Comparison of ENCODE assay signal across 17 cellular contexts in genomic region chr7:341841-342638, GRCh38. TPM values are rescaled to one million over a fixed set of nuclear protein-coding genes. Genes with fewer than 3 reads are reported as not detected.
DNase-seq lines count a peak whose midpoint lies in the region; ATAC-seq and TF ChIP-seq lines count a peak whose summit lies in the region.
"Had no signal": no experiment of that assay in that cellular context is flagged by ENCODE, and none has a peak within 500 bp of the region (broad histone marks: within the 10 kb centered on the region; RNA-seq: fewer than 3 reads in every experiment).

No MANE protein-coding gene starts in this region.

- H3K4me3 ChIP-seq in left ventricle myocardium inferior = no peak overlapping the region
- H3K4me3 ChIP-seq in neuronal stem cell (ENCODE audit: low read length in 2 of 2) = no peak overlapping the region
- H3K4me3 ChIP-seq in upper lobe of right lung = no peak overlapping the region
- H3K4me3 ChIP-seq: suprapubic skin had no signal

- H3K36me3 Mint-ChIP-seq in immature natural killer cell = no peaks in the 10 kb centered on the region

- H3K14ac ChIP-seq in neuronal stem cell (ENCODE audit: low read length) = peak overlapping the region; percentile 56

- H4K91ac ChIP-seq in neuronal stem cell (ENCODE audit: low read depth, low read length, poor library complexity) = no peak overlapping the region

- H2BK15ac ChIP-seq in neuronal stem cell (ENCODE audit: low read length) = no peak overlapping the region

- no peak overlapping the region for H3K27ac Mint-ChIP-seq in immature natural killer cell
- H3K27ac Mint-ChIP-seq: T-helper 17 cell had no signal

- peak overlapping the region; percentile 80 for H3K18ac ChIP-seq in neuronal stem cell (ENCODE audit: low read length)

- peak overlapping the region; percentile 73 for H2BK12ac ChIP-seq in neuronal stem cell (ENCODE audit: low read length)

- H3K4me2 ChIP-seq in neuronal stem cell (ENCODE audit: insufficient read depth, low read length, poor library complexity, severe bottlenecking) = no peak overlapping the region

- peak; percentile 30 for TF ChIP-seq CTCF in left ventricle myocardium inferior (IDR thresholded peaks at IDR 0.05; ENCODE audit: borderline replicate concordance)
- TF ChIP-seq CTCF in upper lobe of right lung (IDR thresholded peaks at IDR 0.05) = no peak

- H3K9me3 Mint-ChIP-seq in immature natural killer cell = no peaks in the 10 kb centered on the region
- H3K9me3 Mint-ChIP-seq: central memory CD8-positive, alpha-beta T cell had no signal

- H2AK5ac ChIP-seq in neuronal stem cell (ENCODE audit: low read depth, low read length) = peak overlapping the region; percentile 97

- ATAC-seq in upper lobe of right lung = peak; percentile 36
- ATAC-seq: T-helper 17 cell had no signal

- peak; percentile 9 for DNase-seq in NCI-H2196 (lab: John Stamatoyannopoulos, UW; ENCODE audit: unreplicated experiment)
- DNase-seq in NCI-H2196 treated with DMSO at 0.1 percent for 48 hours (lab: John Stamatoyannopoulos, UW; ENCODE audit: unreplicated experiment) = no peak
- DNase-seq in left ventricle myocardium inferior = peak; percentile 54
- no peak for DNase-seq in neuronal stem cell (ENCODE audit: low spot score)
- no peak for DNase-seq in upper lobe of right lung
- DNase-seq in epidermal melanocyte (ENCODE audit: insufficient read length, low spot score) = no peak
- no peak for DNase-seq in immature natural killer cell
- DNase-seq in NCI-H146 (lab: John Stamatoyannopoulos, UW) = no peak
- DNase-seq: 8988T; activated effector memory CD4-positive, alpha-beta T cell treated with anti-CD3 and anti-CD28 coated beads, Interleukin-2, amount 50 U/mL, for 16 hours; GOT3; kidney glomerular epithelial cell; NCI-H2029; T-helper 17 cell had no signal

- H3K36me3 ChIP-seq in left ventricle myocardium inferior = no peaks in the 10 kb centered on the region
- H3K36me3 ChIP-seq in neuronal stem cell (replicated peaks in 1 of 2; ENCODE audit: control insufficient read depth in 2 of 2, insufficient read depth in 2 of 2, low read length in 2 of 2) = no peaks in the 10 kb centered on the region
- no peaks in the 10 kb centered on the region for H3K36me3 ChIP-seq in upper lobe of right lung
- H3K36me3 ChIP-seq: suprapubic skin had no signal

- no peaks in the 10 kb centered on the region for H3K9me3 ChIP-seq in left ventricle myocardium inferior (replicated peaks)
- peaks cover 0 to 3% of the 10 kb centered on the region in 2 donors for H3K9me3 ChIP-seq in neuronal stem cell (replicated peaks in 1 of 2; ENCODE audit: control insufficient read depth in 2 of 2, insufficient read depth in 1 of 2, low read depth in 1 of 2, low read length in 2 of 2)
- H3K9me3 ChIP-seq in upper lobe of right lung = no peaks in the 10 kb centered on the region
- H3K9me3 ChIP-seq: suprapubic skin had no signal

- no peak overlapping the region for H3K23ac ChIP-seq in neuronal stem cell (ENCODE audit: low read depth, low read length, poor library complexity)

- H3K79me1 ChIP-seq in neuronal stem cell (ENCODE audit: low read depth, low read length) = no peaks in the 10 kb centered on the region

- intact Hi-C loops in left ventricle myocardium inferior (cut with micrococcal nuclease) (no loop called here), upper lobe of right lung (cut with DNase I) (no loop called here)

- no peak overlapping the region for H2AFZ ChIP-seq in neuronal stem cell (ENCODE audit: low read length)
- H2AFZ ChIP-seq: parathyroid adenoma had no signal

- peaks cover 19% of the 10 kb centered on the region for H3K4me1 ChIP-seq in left ventricle myocardium inferior
- peaks cover 4% of the 10 kb centered on the region in 2 donors for H3K4me1 ChIP-seq in neuronal stem cell (ENCODE audit: control insufficient read depth in 2 of 2, insufficient read depth in 1 of 2, low read depth in 1 of 2, low read length in 2 of 2)
- no peaks in the 10 kb centered on the region for H3K4me1 ChIP-seq in upper lobe of right lung
- H3K4me1 ChIP-seq: parathyroid adenoma, suprapubic skin had no signal

- no peak overlapping the region for H3K4ac ChIP-seq in neuronal stem cell (ENCODE audit: low read length)

- peak overlapping the region; percentile 24 for H2BK5ac ChIP-seq in neuronal stem cell (ENCODE audit: low read length)

- H3K4me3 Mint-ChIP-seq in immature natural killer cell = no peak overlapping the region
- H3K4me3 Mint-ChIP-seq: central memory CD8-positive, alpha-beta T cell; T-helper 17 cell had no signal

- peaks cover 2 to 4% (median 2%) of the 10 kb centered on the region in 3 donors for H3K27me3 Mint-ChIP-seq in immature natural killer cell (ENCODE audit: low read depth in 3 of 3)

- H3K9ac ChIP-seq in neuronal stem cell (ENCODE audit: low read depth, low read length, poor library complexity) = no peak overlapping the region
- H3K9ac ChIP-seq: parathyroid adenoma had no signal

- H3K27me3 ChIP-seq in left ventricle myocardium inferior (ENCODE audit: low read depth) = no peaks in the 10 kb centered on the region
- H3K27me3 ChIP-seq in neuronal stem cell (ENCODE audit: control insufficient read depth in 3 of 3, insufficient read depth in 3 of 3, low read depth in 1 of 3, low read length in 3 of 3) = peaks cover 0 to 25% (median 0%) of the 10 kb centered on the region in 3 experiments
- no peaks in the 10 kb centered on the region for H3K27me3 ChIP-seq in upper lobe of right lung
- H3K27me3 ChIP-seq: suprapubic skin had no signal

- no peak overlapping the region for H2BK120ac ChIP-seq in neuronal stem cell (ENCODE audit: low read depth, low read length)

- WGBS in neuronal stem cell (ENCODE audit: extremely low coverage in 2 of 2, insufficient read length in 2 of 2, insufficient replicate concordance in 1 of 2), 2 donors = no CpG with 5 or more reads among the region's 27 CpGs

- no peak overlapping the region for H4K8ac ChIP-seq in neuronal stem cell (ENCODE audit: low read depth, low read length)

- no peaks in the 10 kb centered on the region for H3K4me1 Mint-ChIP-seq in immature natural killer cell
- H3K4me1 Mint-ChIP-seq: central memory CD8-positive, alpha-beta T cell had no signal

- H3K27ac ChIP-seq in left ventricle myocardium inferior (replicated peaks) (peak overlapping the region; percentile 81), neuronal stem cell (replicated peaks; ENCODE audit: low read length) (no peak overlapping the region), upper lobe of right lung (no peak overlapping the region)
- H3K27ac ChIP-seq: parathyroid adenoma, suprapubic skin had no signal

RNA-seq across cellular contexts. Expression of gene FOXL3, which starts 52.1 kb away (rescaled TPM):
- total RNA-seq in left ventricle myocardium inferior (not detected), upper lobe of right lung (not detected)
- polyA plus RNA-seq in neuronal stem cell (2013, experiment 1 of 2) = not detected
- polyA plus RNA-seq in neuronal stem cell (2013, experiment 2 of 2) = not detected
- not detected for polyA plus RNA-seq in immature natural killer cell
- total RNA-seq: suprapubic skin, T-helper 17 cell had no signal

Comparison
In these comparisons a context has a peak if more than half of its experiments do, and no peak if none do; other contexts are left out.
1. DNase-seq: peak in NCI-H2196 (single experiment) and left ventricle myocardium inferior (single experiment); none in NCI-H2196 treated with DMSO at 0.1 percent for 48 hours (single experiment), neuronal stem cell (single experiment), upper lobe of right lung (single experiment), epidermal melanocyte (single experiment), immature natural killer cell (0 of 3) and NCI-H146 (single experiment).